ENCODE assay signal across 8 cellular contexts in the genomic region with DNA sequence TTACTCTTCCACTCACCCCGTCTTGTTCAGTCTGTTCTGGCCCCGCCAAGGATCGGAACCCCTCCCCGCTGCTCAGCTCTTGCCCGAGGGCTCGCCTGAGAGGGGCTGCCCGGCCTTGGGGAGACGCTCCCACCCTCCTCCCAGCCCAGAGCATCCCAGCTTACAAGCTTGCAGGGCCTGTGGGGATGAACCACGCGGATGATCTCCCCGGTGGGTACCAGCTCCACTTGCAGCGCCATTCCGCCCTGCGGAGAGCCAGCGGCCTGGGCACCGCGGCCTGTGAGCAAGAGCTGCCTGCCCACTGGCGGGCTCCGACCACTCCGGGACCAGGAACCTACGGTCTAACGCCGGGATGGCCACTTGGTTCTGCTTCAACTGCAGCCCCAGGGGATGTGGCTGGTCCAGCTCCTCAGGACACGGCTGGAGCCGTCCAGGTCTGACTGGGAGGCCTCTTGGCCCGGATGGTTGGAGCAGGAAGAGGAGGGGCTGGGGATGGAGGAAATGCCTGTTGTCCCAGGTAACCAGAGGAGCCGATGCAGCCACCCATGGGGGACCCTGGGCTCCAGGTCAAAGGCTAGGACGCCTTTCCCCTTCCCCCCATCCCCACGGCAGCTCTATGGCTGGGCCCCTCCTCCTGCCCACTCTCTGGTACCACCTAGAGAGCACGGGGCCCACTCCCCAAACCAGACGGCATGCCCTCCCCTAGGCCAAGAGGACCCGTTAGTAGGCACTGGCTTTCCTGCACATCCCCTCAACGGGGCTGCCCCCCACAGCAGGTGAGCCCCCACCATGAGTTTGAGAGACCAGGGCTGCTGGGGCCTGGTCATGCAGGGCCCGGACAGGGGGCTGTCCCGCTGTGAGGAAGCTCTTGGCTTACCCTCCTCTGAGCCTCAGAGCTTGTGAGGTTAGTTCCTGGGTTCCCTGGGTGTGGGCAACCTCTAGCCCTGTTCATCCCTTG. TPM values are rescaled to one million over a fixed set of nuclear protein-coding genes. Genes with fewer than 3 reads are reported as not detected.
DNase-seq lines count a peak whose midpoint lies in the region; ATAC-seq lines count a peak whose summit lies in the region.

A gene with protein sequence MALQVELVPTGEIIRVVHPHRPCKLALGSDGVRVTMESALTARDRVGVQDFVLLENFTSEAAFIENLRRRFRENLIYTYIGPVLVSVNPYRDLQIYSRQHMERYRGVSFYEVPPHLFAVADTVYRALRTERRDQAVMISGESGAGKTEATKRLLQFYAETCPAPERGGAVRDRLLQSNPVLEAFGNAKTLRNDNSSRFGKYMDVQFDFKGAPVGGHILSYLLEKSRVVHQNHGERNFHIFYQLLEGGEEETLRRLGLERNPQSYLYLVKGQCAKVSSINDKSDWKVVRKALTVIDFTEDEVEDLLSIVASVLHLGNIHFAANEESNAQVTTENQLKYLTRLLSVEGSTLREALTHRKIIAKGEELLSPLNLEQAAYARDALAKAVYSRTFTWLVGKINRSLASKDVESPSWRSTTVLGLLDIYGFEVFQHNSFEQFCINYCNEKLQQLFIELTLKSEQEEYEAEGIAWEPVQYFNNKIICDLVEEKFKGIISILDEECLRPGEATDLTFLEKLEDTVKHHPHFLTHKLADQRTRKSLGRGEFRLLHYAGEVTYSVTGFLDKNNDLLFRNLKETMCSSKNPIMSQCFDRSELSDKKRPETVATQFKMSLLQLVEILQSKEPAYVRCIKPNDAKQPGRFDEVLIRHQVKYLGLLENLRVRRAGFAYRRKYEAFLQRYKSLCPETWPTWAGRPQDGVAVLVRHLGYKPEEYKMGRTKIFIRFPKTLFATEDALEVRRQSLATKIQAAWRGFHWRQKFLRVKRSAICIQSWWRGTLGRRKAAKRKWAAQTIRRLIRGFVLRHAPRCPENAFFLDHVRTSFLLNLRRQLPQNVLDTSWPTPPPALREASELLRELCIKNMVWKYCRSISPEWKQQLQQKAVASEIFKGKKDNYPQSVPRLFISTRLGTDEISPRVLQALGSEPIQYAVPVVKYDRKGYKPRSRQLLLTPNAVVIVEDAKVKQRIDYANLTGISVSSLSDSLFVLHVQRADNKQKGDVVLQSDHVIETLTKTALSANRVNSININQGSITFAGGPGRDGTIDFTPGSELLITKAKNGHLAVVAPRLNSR (minus strand): TSS at position 438 of the 958 bp plus-strand sequence. CDS start 199 bp downstream, at position 239.

- DNase-seq in HT-29 (ENCODE audit: low spot score) (peak; percentile 60), adipocyte (ENCODE audit: low read depth) (no peak), NCI-H146 (lab: John Stamatoyannopoulos, UW) (no peak), hepatic stellate cell (ENCODE audit: low spot score) (no peak)

- H3K36me3 ChIP-seq in adipocyte (ENCODE audit: control insufficient read depth, insufficient read depth, low read length, severe bottlenecking) (peaks cover 8% of the 10 kb centered on the region), iPS-18a (ENCODE audit: control insufficient read depth, low read depth, low read length) (no peaks in the 10 kb centered on the region), skeletal muscle tissue (ENCODE audit: control insufficient read depth in 3 of 3, insufficient read depth in 3 of 3, low read length in 3 of 3) (peaks cover 8 to 20% (median 18%) of the 10 kb centered on the region in 3 donors)

- H3K4me1 ChIP-seq in adipocyte (ENCODE audit: control insufficient read depth, insufficient read depth, low read length) (peaks cover 72% of the 10 kb centered on the region), iPS-18a (ENCODE audit: control insufficient read depth, low read depth, low read length) (peaks cover 6% of the 10 kb centered on the region), skeletal muscle tissue (ENCODE audit: control insufficient read depth in 3 of 3, insufficient read depth in 3 of 3, low read length in 3 of 3) (peaks cover 56 to 75% (median 69%) of the 10 kb centered on the region in 3 donors)

- H3K4me3 ChIP-seq in adipocyte (ENCODE audit: low read length) (peak within 1 kb of the TSS; percentile 84), iPS-18a (ENCODE audit: low read length) (peak within 1 kb of the TSS; percentile 59), skeletal muscle tissue (ENCODE audit: low read length in 3 of 3) (peak within 1 kb of the TSS; percentile 61 to 67 (median 67))

- H3K9me3 ChIP-seq in adipocyte (ENCODE audit: control insufficient read depth, low read length) (no peaks in the 10 kb centered on the region), iPS-18a (ENCODE audit: control insufficient read depth, low read depth, low read length) (no peaks in the 10 kb centered on the region), skeletal muscle tissue (ENCODE audit: control insufficient read depth in 3 of 3, low read length in 3 of 3) (no peaks in the 10 kb centered on the region)

- H3K9ac ChIP-seq in adipocyte (ENCODE audit: low read length) (peak within 1 kb of the TSS; percentile 92), iPS-18a (ENCODE audit: low read length) (no peak within 1 kb of the TSS), skeletal muscle tissue (ENCODE audit: low read depth in 1 of 3, low read length in 3 of 3) (peak within 1 kb of the TSS; percentile 67 to 81 (median 77))

- H3K27me3 ChIP-seq in adipocyte (replicated peaks; ENCODE audit: control insufficient read depth, insufficient read depth, low read length), result no peaks in the 10 kb centered on the region
- peaks cover 29% of the 10 kb centered on the region for H3K27me3 ChIP-seq in iPS-18a (ENCODE audit: control insufficient read depth, insufficient read depth, low read length)
- H3K27me3 ChIP-seq in skeletal muscle tissue (ENCODE audit: control insufficient read depth in 3 of 3, insufficient read depth in 3 of 3, low read length in 3 of 3), result no peaks in the 10 kb centered on the region

- H3K27ac ChIP-seq in iPS-18a (ENCODE audit: low read length), result no peak within 1 kb of the TSS
- peak within 1 kb of the TSS; percentile 78 for H3K27ac ChIP-seq in skeletal muscle tissue (ENCODE audit: low read depth, low read length)

- no peak for ATAC-seq in HG03135 (IDR thresholded peaks at IDR 0.05; ENCODE audit: unreplicated experiment)
- no peak for ATAC-seq in HG03039 (IDR thresholded peaks at IDR 0.05; ENCODE audit: unreplicated experiment)

RNA-seq across cellular contexts. Expression of the gene that starts here (rescaled TPM):
- 188 and 200 TPM in 2 replicates for total RNA-seq in HT-29 (2014; rRNA removed; shearing (Covaris generic))
- total RNA-seq in skeletal muscle tissue, result 69.4 TPM
